1 cellular context compared by ENCODE assay signal in the genomic region with DNA sequence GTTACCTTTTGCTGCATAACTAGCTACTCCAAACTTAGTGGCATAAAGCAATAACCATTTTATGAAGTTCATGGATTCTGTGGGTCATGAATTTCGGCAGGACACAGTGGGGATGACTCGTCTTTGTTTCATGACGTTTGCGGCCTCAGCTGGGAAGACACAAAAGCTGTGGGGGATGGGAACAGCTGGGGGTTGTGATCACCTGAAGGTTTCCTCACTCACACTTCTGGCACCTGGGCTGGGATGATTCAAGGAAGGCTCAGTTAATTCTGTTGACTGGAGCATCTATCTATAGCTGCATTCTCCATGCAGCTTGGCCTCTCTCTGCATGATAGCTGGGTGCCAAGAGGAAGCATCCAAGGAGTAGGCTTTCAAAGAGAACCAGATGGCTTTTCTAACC.
TF ChIP-seq lines count a peak whose summit lies in the region.

No MANE protein-coding gene starts in this region.

TF ChIP-seq in WTC11, 78 proteins besides CTCF, POLR2A, EP300 and RAD21 (continued from another document):
- TF ChIP-seq, protein P1, sequence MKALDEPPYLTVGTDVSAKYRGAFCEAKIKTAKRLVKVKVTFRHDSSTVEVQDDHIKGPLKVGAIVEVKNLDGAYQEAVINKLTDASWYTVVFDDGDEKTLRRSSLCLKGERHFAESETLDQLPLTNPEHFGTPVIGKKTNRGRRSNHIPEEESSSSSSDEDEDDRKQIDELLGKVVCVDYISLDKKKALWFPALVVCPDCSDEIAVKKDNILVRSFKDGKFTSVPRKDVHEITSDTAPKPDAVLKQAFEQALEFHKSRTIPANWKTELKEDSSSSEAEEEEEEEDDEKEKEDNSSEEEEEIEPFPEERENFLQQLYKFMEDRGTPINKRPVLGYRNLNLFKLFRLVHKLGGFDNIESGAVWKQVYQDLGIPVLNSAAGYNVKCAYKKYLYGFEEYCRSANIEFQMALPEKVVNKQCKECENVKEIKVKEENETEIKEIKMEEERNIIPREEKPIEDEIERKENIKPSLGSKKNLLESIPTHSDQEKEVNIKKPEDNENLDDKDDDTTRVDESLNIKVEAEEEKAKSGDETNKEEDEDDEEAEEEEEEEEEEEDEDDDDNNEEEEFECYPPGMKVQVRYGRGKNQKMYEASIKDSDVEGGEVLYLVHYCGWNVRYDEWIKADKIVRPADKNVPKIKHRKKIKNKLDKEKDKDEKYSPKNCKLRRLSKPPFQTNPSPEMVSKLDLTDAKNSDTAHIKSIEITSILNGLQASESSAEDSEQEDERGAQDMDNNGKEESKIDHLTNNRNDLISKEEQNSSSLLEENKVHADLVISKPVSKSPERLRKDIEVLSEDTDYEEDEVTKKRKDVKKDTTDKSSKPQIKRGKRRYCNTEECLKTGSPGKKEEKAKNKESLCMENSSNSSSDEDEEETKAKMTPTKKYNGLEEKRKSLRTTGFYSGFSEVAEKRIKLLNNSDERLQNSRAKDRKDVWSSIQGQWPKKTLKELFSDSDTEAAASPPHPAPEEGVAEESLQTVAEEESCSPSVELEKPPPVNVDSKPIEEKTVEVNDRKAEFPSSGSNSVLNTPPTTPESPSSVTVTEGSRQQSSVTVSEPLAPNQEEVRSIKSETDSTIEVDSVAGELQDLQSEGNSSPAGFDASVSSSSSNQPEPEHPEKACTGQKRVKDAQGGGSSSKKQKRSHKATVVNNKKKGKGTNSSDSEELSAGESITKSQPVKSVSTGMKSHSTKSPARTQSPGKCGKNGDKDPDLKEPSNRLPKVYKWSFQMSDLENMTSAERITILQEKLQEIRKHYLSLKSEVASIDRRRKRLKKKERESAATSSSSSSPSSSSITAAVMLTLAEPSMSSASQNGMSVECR (CRISPR knock-in tag; IDR thresholded peaks at IDR 0.05; ENCODE audit: borderline replicate concordance) = no peak
